Comparison of ENCODE assay signal across 26 cellular contexts in genomic region chr10:12670004-12670403, GRCh38.
"Had no signal": no experiment of that assay in that cellular context is flagged by ENCODE, and none has a peak within 500 bp of the region (broad histone marks: within the 10 kb centered on the region; RNA-seq: fewer than 3 reads in every experiment).

No MANE protein-coding gene starts in this region.

- H3K4me3 Mint-ChIP-seq: dendritic cell treated with granulocyte-macrophage colony-stimulating factor and Interleukin-4, amounts not matched to agents 40 ng/mL and 50 ng/mL, for 4 days; effector memory CD8-positive, alpha-beta T cell; endodermal cell; naive thymus-derived CD4-positive, alpha-beta T cell had no signal

- FAIRE-seq: endometrium, islet of Langerhans, keratinocyte had no signal

- H3K27me3 Mint-ChIP-seq: dendritic cell treated with granulocyte-macrophage colony-stimulating factor and Interleukin-4, amounts not matched to agents 40 ng/mL and 50 ng/mL, for 4 days; effector memory CD8-positive, alpha-beta T cell; naive thymus-derived CD4-positive, alpha-beta T cell had no signal

- H3K9me3 Mint-ChIP-seq: dendritic cell treated with granulocyte-macrophage colony-stimulating factor and Interleukin-4, amounts not matched to agents 40 ng/mL and 50 ng/mL, for 4 days; effector memory CD8-positive, alpha-beta T cell had no signal

- DNase-seq: cortex of kidney; effector CD8-positive, alpha-beta T cell; effector memory CD8-positive, alpha-beta T cell; endodermal cell; erythroblast; esophagus squamous epithelium; foreskin fibroblast; foreskin melanocyte; gastrocnemius medialis; glutamatergic neuron; head of caudate nucleus; heart right ventricle; hippocampal formation; left cardiac atrium; left lung; left ventricle myocardium superior; lower lobe of right lung; mesendoderm; midbrain; naive thymus-derived CD4-positive, alpha-beta T cell had no signal

- H3K36me3 ChIP-seq: esophagus squamous epithelium, gastrocnemius medialis, left lung, lower lobe of right lung had no signal

- H3K4me1 ChIP-seq: esophagus squamous epithelium, gastrocnemius medialis, left lung had no signal

- H3K4me1 Mint-ChIP-seq: endodermal cell had no signal

- H3K27me3 ChIP-seq: esophagus squamous epithelium, gastrocnemius medialis, heart right ventricle had no signal

- H3K27ac Mint-ChIP-seq: dendritic cell treated with granulocyte-macrophage colony-stimulating factor and Interleukin-4, amounts not matched to agents 40 ng/mL and 50 ng/mL, for 4 days; effector memory CD8-positive, alpha-beta T cell; endodermal cell; naive thymus-derived CD4-positive, alpha-beta T cell had no signal

- H3K27ac ChIP-seq: epithelial cell of prostate, esophagus squamous epithelium, gastrocnemius medialis, left lung, lower lobe of right lung had no signal

- H3K4me3 ChIP-seq: esophagus squamous epithelium, gastrocnemius medialis, heart right ventricle, left lung, lower lobe of right lung had no signal

- ATAC-seq: effector memory CD8-positive, alpha-beta T cell; esophagus mucosa; gastrocnemius medialis; heart right ventricle; left cardiac atrium; left lung; left ventricle myocardium superior; lower lobe of right lung; naive thymus-derived CD4-positive, alpha-beta T cell had no signal

- H3K9me3 ChIP-seq: esophagus squamous epithelium, gastrocnemius medialis, left lung, lower lobe of right lung had no signal
